2 cellular contexts compared by ENCODE assay signal in genomic region chr10:85993140-85993539, GRCh38.
TF ChIP-seq lines count a peak whose summit lies in the region.

No MANE protein-coding gene starts in this region.

TF ChIP-seq in liver, 16 proteins besides CTCF, POLR2A, EP300 and RAD21 (continued from another document):
- TF ChIP-seq REST (IDR thresholded peaks at IDR 0.05) = no peak

TF ChIP-seq in HepG2, 621 proteins besides CTCF, POLR2A, EP300 and RAD21 (continued from another document):
- TF ChIP-seq MAX (IDR thresholded peaks at IDR 0.05) (no peak), IKZF5 (CRISPR knock-in tag; IDR thresholded peaks at IDR 0.05) (no peak), ZNF317 (CRISPR knock-in tag; IDR thresholded peaks at IDR 0.05) (no peak), ZSCAN5A (CRISPR knock-in tag; IDR thresholded peaks at IDR 0.05; ENCODE audit: borderline replicate concordance) (no peak), FOXM1 (CRISPR knock-in tag; IDR thresholded peaks at IDR 0.05) (no peak)
